1 cellular context compared by ENCODE assay signal in genomic region chr9:4679268-4680177, GRCh38.
TF ChIP-seq lines count a peak whose summit lies in the region.

Gene CDC37L1, plus strand, starts transcription at chr9:4679569. Its CDS starts 199 bp downstream, at chr9:4679768.

TF ChIP-seq in K562, 482 proteins besides CTCF, POLR2A, EP300 and RAD21 (continued from another document and continues in another):
- TF ChIP-seq STAT6 (CRISPR knock-in tag; IDR thresholded peaks at IDR 0.05), result no peak
- no peak for TF ChIP-seq NUFIP1 (IDR thresholded peaks at IDR 0.05; ENCODE audit: partially characterized antibody)
- TF ChIP-seq ZNF121 (CRISPR knock-in tag; conservative IDR thresholded peaks at IDR 0.05), result no peak
- TF ChIP-seq POLR2B (IDR thresholded peaks at IDR 0.05; ENCODE audit: low read depth, partially characterized antibody), result peak; percentile 89
- TF ChIP-seq TSHZ1 (CRISPR knock-in tag; IDR thresholded peaks at IDR 0.05), result no peak
- TF ChIP-seq ZBTB2 (IDR thresholded peaks at IDR 0.05), result peak; percentile 58; the same call in 1 of the 2 replicates
- no peak for TF ChIP-seq TAF7 (tag; IDR thresholded peaks at IDR 0.05)
- TF ChIP-seq CCNT2 (IDR thresholded peaks at IDR 0.05; ENCODE audit: borderline replicate concordance, extremely low read depth, insufficient read length, low read depth, low read length), result peak; percentile 82
- no peak for TF ChIP-seq CLOCK (CRISPR knock-in tag; IDR thresholded peaks at IDR 0.05; ENCODE audit: borderline replicate concordance)
- peak; percentile 54; the same call in 1 of the 2 replicates for TF ChIP-seq ZNF395 (CRISPR knock-in tag; IDR thresholded peaks at IDR 0.05)
- TF ChIP-seq ZNF740 (CRISPR knock-in tag; IDR thresholded peaks at IDR 0.05), result no peak
- TF ChIP-seq ZNF740 (tag; IDR thresholded peaks at IDR 0.05), result no peak
- TF ChIP-seq BRCA1 (IDR thresholded peaks at IDR 0.05), result no peak
- TF ChIP-seq BRCA1 (CRISPR knock-in tag; IDR thresholded peaks at IDR 0.05), result no peak
- peak; percentile 70 for TF ChIP-seq ZNF143 (CRISPR knock-in tag; IDR thresholded peaks at IDR 0.05)
- TF ChIP-seq ARHGAP35 (IDR thresholded peaks at IDR 0.05; ENCODE audit: partially characterized antibody), result no peak
- TF ChIP-seq STAT5B (CRISPR knock-in tag; IDR thresholded peaks at IDR 0.05), result no peak
- TF ChIP-seq RB1 (IDR thresholded peaks at IDR 0.05; ENCODE audit: low read depth), result no peak; the same call in 1 of the 2 replicates
- TF ChIP-seq DLX4 (CRISPR knock-in tag; IDR thresholded peaks at IDR 0.05), result no peak
- no peak for TF ChIP-seq HOXB6 (CRISPR knock-in tag; IDR thresholded peaks at IDR 0.05; ENCODE audit: borderline replicate concordance)
- TF ChIP-seq ZNF57 (CRISPR knock-in tag; IDR thresholded peaks at IDR 0.05), result no peak
- no peak for TF ChIP-seq DEAF1 (CRISPR knock-in tag; IDR thresholded peaks at IDR 0.05)
- TF ChIP-seq FOXP4 (CRISPR knock-in tag; IDR thresholded peaks at IDR 0.05; ENCODE audit: borderline replicate concordance), result no peak; the same call in 1 of the 2 replicates
- no peak for TF ChIP-seq PKNOX1 (IDR thresholded peaks at IDR 0.05)
- peak; percentile 56; the same call in 1 of the 2 replicates for TF ChIP-seq HINFP (tag; conservative IDR thresholded peaks at IDR 0.05; ENCODE audit: low read depth)
- peak; percentile 49; the same call in 1 of the 2 replicates for TF ChIP-seq ETS1 (conservative IDR thresholded peaks at IDR 0.05; ENCODE audit: control insufficient read depth, low read depth, low read length)
- TF ChIP-seq ZNF347 (CRISPR knock-in tag; IDR thresholded peaks at IDR 0.05; ENCODE audit: low read depth), result no peak
- TF ChIP-seq CREB3 (tag; conservative IDR thresholded peaks at IDR 0.05; ENCODE audit: low read depth), result no peak
- TF ChIP-seq RBM25 (IDR thresholded peaks at IDR 0.05; ENCODE audit: low read depth, low read length, severe bottlenecking), result no peak
- peak; percentile 86 for TF ChIP-seq HNRNPLL (IDR thresholded peaks at IDR 0.05; ENCODE audit: low read depth, low read length, poor library complexity, severe bottlenecking)
